24 cellular contexts compared by ENCODE assay signal in genomic region chr2:144359684-144360083, GRCh38.
DNase-seq lines count a peak whose midpoint lies in the region; ATAC-seq, FAIRE-seq and TF ChIP-seq lines count a peak whose summit lies in the region.
"Had no signal": no experiment of that assay in that cellular context is flagged by ENCODE, and none has a peak within 500 bp of the region (broad histone marks: within the 10 kb centered on the region; RNA-seq: fewer than 3 reads in every experiment).

No MANE protein-coding gene starts in this region.

- FAIRE-seq in RCC 7860 (lab: Jason Lieb, UNC): no peak
- FAIRE-seq: A204.1 had no signal

- no peak for TF ChIP-seq CTCF in activated CD8-positive, alpha-beta T cell treated with anti-CD3 and anti-CD28 coated beads for 36 hours (IDR thresholded peaks at IDR 0.05)
- TF ChIP-seq CTCF in OCI-LY3 (IDR thresholded peaks at IDR 0.05; ENCODE audit: low read depth, low read length) (no peak), chondrocyte (IDR thresholded peaks at IDR 0.05) (no peak)

- CTCF ChIA-PET in activated CD8-positive, alpha-beta T cell treated with anti-CD3 and anti-CD28 coated beads for 36 hours (lab: Charles Lee): no interaction called here
- CTCF ChIA-PET in activated CD8-positive, alpha-beta T cell treated with anti-CD3 and anti-CD28 coated beads, Interleukin-2, amount 10 ng/mL, durations not matched to agents 7 days and 5 days (lab: Charles Lee): no interaction called here

- H3K4me2 ChIP-seq in OCI-LY3 (ENCODE audit: low read length) (peak overlapping the region; percentile 68), skeletal muscle satellite cell (ENCODE audit: low read length) (peak overlapping the region; percentile 23)
- H3K4me2 ChIP-seq: BLaER1, SK-N-SH had no signal

- H2AFZ ChIP-seq in OCI-LY3 (ENCODE audit: low read depth, low read length): no peak overlapping the region

- no peaks in the 10 kb centered on the region for H3K36me3 ChIP-seq in OCI-LY3 (replicated peaks; ENCODE audit: low read depth, low read length)
- no peaks in the 10 kb centered on the region for H3K36me3 ChIP-seq in skeletal muscle satellite cell (ENCODE audit: insufficient read depth, low read length)
- H3K36me3 ChIP-seq: ascending aorta, BLaER1, heart right ventricle, spleen had no signal

- DNase-seq in activated CD8-positive, alpha-beta T cell treated with anti-CD3 and anti-CD28 coated beads for 36 hours: no peak
- DNase-seq in activated CD8-positive, alpha-beta T cell treated with anti-CD3 and anti-CD28 coated beads, Interleukin-2, amount 10 ng/mL, durations not matched to agents 7 days and 5 days: no peak
- DNase-seq in chondrocyte (ENCODE audit: low spot score) (no peak), kidney tubule cell (ENCODE audit: low spot score) (no peak), RCC 7860 (ENCODE audit: low spot score) (no peak)
- DNase-seq: activated naive CD4-positive, alpha-beta T cell treated with anti-CD3 and anti-CD28 coated beads, Interleukin-2, amount 50 U/mL, for 16 hours; activated T-cell treated with anti-CD3 and anti-CD28 coated beads, Interleukin-2, amount 50 U/mL, for 4 hours; COR-L47; GOT3; heart right ventricle; left ventricle myocardium superior; mucosa of descending colon; NCI-H1105 treated with DMSO at 0.1 percent for 48 hours; NCI-H2081 treated with DMSO at 0.1 percent for 48 hours; NCI-H510A; SK-N-SH; spleen had no signal

- no peaks in the 10 kb centered on the region for H3K79me2 ChIP-seq in OCI-LY3 (ENCODE audit: low read length)

- H3K9ac ChIP-seq in OCI-LY3 (ENCODE audit: low read length): peak overlapping the region; percentile 62
- peak overlapping the region; percentile 81 for H3K9ac ChIP-seq in skeletal muscle satellite cell (ENCODE audit: low read depth, low read length)
- H3K9ac ChIP-seq: BLaER1, SK-N-SH had no signal

- intact Hi-C loops in activated CD8-positive, alpha-beta T cell treated with anti-CD3 and anti-CD28 coated beads for 36 hours (cut with micrococcal nuclease): no loop called here

- H4K20me1 ChIP-seq in OCI-LY3 (ENCODE audit: insufficient read depth, low read length): no peaks in the 10 kb centered on the region
- H4K20me1 ChIP-seq: BLaER1 had no signal

- H3K27me3 ChIP-seq in OCI-LY3 (ENCODE audit: low read depth, low read length): no peaks in the 10 kb centered on the region
- no peaks in the 10 kb centered on the region for H3K27me3 ChIP-seq in skeletal muscle satellite cell (ENCODE audit: control insufficient read depth, insufficient read depth, low read length)
- H3K27me3 ChIP-seq: ascending aorta, BLaER1, heart right ventricle, spleen had no signal

- ATAC-seq in activated CD8-positive, alpha-beta T cell treated with anti-CD3 and anti-CD28 coated beads for 36 hours: no peak
- ATAC-seq in activated CD8-positive, alpha-beta T cell treated with anti-CD3 and anti-CD28 coated beads, Interleukin-2, amount 10 ng/mL, durations not matched to agents 7 days and 5 days: no peak
- ATAC-seq in GM18909 (IDR thresholded peaks at IDR 0.05; ENCODE audit: poor library complexity, unreplicated experiment): no peak
- ATAC-seq: heart right ventricle, left ventricle myocardium superior, mucosa of descending colon had no signal

- no peaks in the 10 kb centered on the region for H3K27me3 Mint-ChIP-seq in activated CD8-positive, alpha-beta T cell treated with anti-CD3 and anti-CD28 coated beads for 36 hours
- H3K27me3 Mint-ChIP-seq in activated CD8-positive, alpha-beta T cell treated with anti-CD3 and anti-CD28 coated beads, Interleukin-2, amount 10 ng/mL, durations not matched to agents 7 days and 5 days (ENCODE audit: low read depth): no peaks in the 10 kb centered on the region
- H3K27me3 Mint-ChIP-seq in chondrocyte (ENCODE audit: low read depth): no peaks in the 10 kb centered on the region

- peak overlapping the region; percentile 62 for H3K27ac Mint-ChIP-seq in activated CD8-positive, alpha-beta T cell treated with anti-CD3 and anti-CD28 coated beads for 36 hours
- no peak overlapping the region for H3K27ac Mint-ChIP-seq in activated CD8-positive, alpha-beta T cell treated with anti-CD3 and anti-CD28 coated beads, Interleukin-2, amount 10 ng/mL, durations not matched to agents 7 days and 5 days
- H3K27ac Mint-ChIP-seq in chondrocyte (ENCODE audit: unreplicated experiment): peak overlapping the region; percentile 95
- H3K27ac Mint-ChIP-seq: type B pancreatic cell had no signal

- no peaks in the 10 kb centered on the region for H3K9me3 Mint-ChIP-seq in activated CD8-positive, alpha-beta T cell treated with anti-CD3 and anti-CD28 coated beads for 36 hours
- no peaks in the 10 kb centered on the region for H3K9me3 Mint-ChIP-seq in activated CD8-positive, alpha-beta T cell treated with anti-CD3 and anti-CD28 coated beads, Interleukin-2, amount 10 ng/mL, durations not matched to agents 7 days and 5 days (ENCODE audit: insufficient read depth)
- no peaks in the 10 kb centered on the region for H3K9me3 Mint-ChIP-seq in chondrocyte (ENCODE audit: low read depth)
- H3K9me3 Mint-ChIP-seq: activated T-cell treated with anti-CD3 and anti-CD28 coated beads, Interleukin-2, amount 50 U/mL, for 4 hours; type B pancreatic cell had no signal

- no peaks in the 10 kb centered on the region for H3K36me3 Mint-ChIP-seq in activated CD8-positive, alpha-beta T cell treated with anti-CD3 and anti-CD28 coated beads for 36 hours (ENCODE audit: low read depth)
- H3K36me3 Mint-ChIP-seq in activated CD8-positive, alpha-beta T cell treated with anti-CD3 and anti-CD28 coated beads, Interleukin-2, amount 10 ng/mL, durations not matched to agents 7 days and 5 days (ENCODE audit: low read depth): no peaks in the 10 kb centered on the region
- no peaks in the 10 kb centered on the region for H3K36me3 Mint-ChIP-seq in chondrocyte (ENCODE audit: low read depth)
- H3K36me3 Mint-ChIP-seq: type B pancreatic cell had no signal

- POLR2A ChIA-PET in activated CD8-positive, alpha-beta T cell treated with anti-CD3 and anti-CD28 coated beads for 36 hours (lab: Charles Lee): interaction anchor here (0.9 kb wide), 1 partner anchor 176 kb away, joined by 3 read pairs; no protein-coding TSS in a partner anchor
- POLR2A ChIA-PET in activated CD8-positive, alpha-beta T cell treated with anti-CD3 and anti-CD28 coated beads, Interleukin-2, amount 10 ng/mL, durations not matched to agents 7 days and 5 days (lab: Charles Lee): no interaction called here

- H3K4me1 ChIP-seq in OCI-LY3 (ENCODE audit: low read length) (peaks cover 54% of the 10 kb centered on the region), skeletal muscle satellite cell (ENCODE audit: control insufficient read depth, insufficient read depth, low read length) (peaks cover 42% of the 10 kb centered on the region)
- H3K4me1 ChIP-seq: BLaER1 had no signal

- no peak overlapping the region for H3K4me3 Mint-ChIP-seq in activated CD8-positive, alpha-beta T cell treated with anti-CD3 and anti-CD28 coated beads for 36 hours
- H3K4me3 Mint-ChIP-seq in activated CD8-positive, alpha-beta T cell treated with anti-CD3 and anti-CD28 coated beads, Interleukin-2, amount 10 ng/mL, durations not matched to agents 7 days and 5 days: no peak overlapping the region
- H3K4me3 Mint-ChIP-seq in chondrocyte (ENCODE audit: unreplicated experiment): no peak overlapping the region
- H3K4me3 Mint-ChIP-seq: activated T-cell treated with anti-CD3 and anti-CD28 coated beads, Interleukin-2, amount 50 U/mL, for 4 hours; type B pancreatic cell had no signal

- H3K4me1 Mint-ChIP-seq in activated CD8-positive, alpha-beta T cell treated with anti-CD3 and anti-CD28 coated beads for 36 hours (ENCODE audit: low read depth): peaks cover 21% of the 10 kb centered on the region
- H3K4me1 Mint-ChIP-seq in activated CD8-positive, alpha-beta T cell treated with anti-CD3 and anti-CD28 coated beads, Interleukin-2, amount 10 ng/mL, durations not matched to agents 7 days and 5 days (ENCODE audit: low read depth): peaks cover 3% of the 10 kb centered on the region
- H3K4me1 Mint-ChIP-seq in chondrocyte (ENCODE audit: low read depth): peaks cover 50% of the 10 kb centered on the region

- no peaks in the 10 kb centered on the region for H3K9me3 ChIP-seq in OCI-LY3 (ENCODE audit: insufficient read depth, low read length)
- no peaks in the 10 kb centered on the region for H3K9me3 ChIP-seq in skeletal muscle satellite cell (replicated peaks; ENCODE audit: low read length)
- H3K9me3 ChIP-seq: ascending aorta, heart right ventricle, mucosa of descending colon, SK-N-SH, spleen had no signal

- H3K27ac ChIP-seq in OCI-LY3 (ENCODE audit: low read length): peak overlapping the region; percentile 86
- H3K27ac ChIP-seq: BLaER1, heart right ventricle, spleen had no signal

- peak overlapping the region; percentile 37 for H3K4me3 ChIP-seq in OCI-LY3 (ENCODE audit: low read length)
- peak overlapping the region; percentile 8 for H3K4me3 ChIP-seq in skeletal muscle satellite cell (ENCODE audit: low read length)
- H3K4me3 ChIP-seq: ascending aorta, BLaER1, heart right ventricle, mucosa of descending colon, spleen had no signal
